Comparison of ENCODE assay signal across 8 cellular contexts in genomic region chr6:27753668-27754407, GRCh38.
DNase-seq lines count a peak whose midpoint lies in the region; ATAC-seq and TF ChIP-seq lines count a peak whose summit lies in the region.

No MANE protein-coding gene starts in this region.

- TF ChIP-seq EP300 in suprapubic skin (IDR thresholded peaks at IDR 0.05), result no peak

- H2AFZ ChIP-seq in neural progenitor cell (replicated peaks), result no peak overlapping the region

- TF ChIP-seq CTCF in Peyer's patch (IDR thresholded peaks at IDR 0.05) (peak in 2 of 6 experiments; percentile 3 to 7), fibroblast of mammary gland (conservative IDR thresholded peaks at IDR 0.05; ENCODE audit: control insufficient read depth, insufficient read depth, low read depth, low read length) (peak; percentile 19), neural progenitor cell (IDR thresholded peaks at IDR 0.05) (peak; percentile 30), suprapubic skin (IDR thresholded peaks at IDR 0.05) (no peak)

- no peaks in the 10 kb centered on the region for H4K20me1 ChIP-seq in neural progenitor cell (ENCODE audit: low read depth)

- H3K27ac Mint-ChIP-seq in neural progenitor cell, result peak overlapping the region; percentile 14

- H3K9me3 ChIP-seq in Peyer's patch, result no peaks in the 10 kb centered on the region
- no peaks in the 10 kb centered on the region for H3K9me3 ChIP-seq in neural progenitor cell (ENCODE audit: low read depth)
- H3K9me3 ChIP-seq in suprapubic skin, result no peaks in the 10 kb centered on the region

- H3K27me3 Mint-ChIP-seq in neural progenitor cell (ENCODE audit: insufficient read depth, low read depth), result peaks cover 21% of the 10 kb centered on the region

- no peak overlapping the region for H3K9ac ChIP-seq in neural progenitor cell

- H3K79me2 ChIP-seq in neural progenitor cell (ENCODE audit: low read depth), result no peaks in the 10 kb centered on the region

- peak overlapping the region; percentile 65 for H3K4me3 ChIP-seq in Jurkat, Clone E6-1 (ENCODE audit: low read length)
- H3K4me3 ChIP-seq in Peyer's patch (peak overlapping the region; percentile 26 to 64 (median 54)), fibroblast of mammary gland (ENCODE audit: control insufficient read depth, low read depth, low read length) (peak overlapping the region; percentile 68), neural progenitor cell (peak overlapping the region; percentile 78), suprapubic skin (peak overlapping the region; percentile 70)

- peak; percentile 68 for ATAC-seq in GM21529 (IDR thresholded peaks at IDR 0.05; ENCODE audit: unreplicated experiment)

- peaks cover 42% of the 10 kb centered on the region for H3F3A ChIP-seq in neural progenitor cell (ENCODE audit: low read depth)

- peaks cover 25% of the 10 kb centered on the region for H3K4me1 Mint-ChIP-seq in neural progenitor cell

- H3K4me3 Mint-ChIP-seq in neural progenitor cell, result peak overlapping the region; percentile 97

- H3K4me1 ChIP-seq in Peyer's patch (no peaks in the 10 kb centered on the region), neural progenitor cell (peaks cover 31% of the 10 kb centered on the region), suprapubic skin (peaks cover 15% of the 10 kb centered on the region)

- H3K27me3 ChIP-seq in Peyer's patch, result no peaks in the 10 kb centered on the region
- H3K27me3 ChIP-seq in neural progenitor cell, result peaks cover 40% of the 10 kb centered on the region
- H3K27me3 ChIP-seq in suprapubic skin, result peaks cover 19% of the 10 kb centered on the region

- H3K9me3 Mint-ChIP-seq in neural progenitor cell, result peaks cover 5% of the 10 kb centered on the region

- DNase-seq in DMS53 treated with DMSO at 0.1 percent for 48 hours (lab: John Stamatoyannopoulos, UW; ENCODE audit: unreplicated experiment) (peak; percentile 14), Peyer's patch (peak; percentile 65 to 80 (median 72)), fibroblast of mammary gland (ENCODE audit: low read depth) (peak; percentile 90), neural progenitor cell (ENCODE audit: low spot score) (peak; percentile 94), suprapubic skin (ENCODE audit: low spot score in 2 of 2) (peak in 1 of 2 donors; percentile 77)
- peak; percentile 90 for DNase-seq in Jurkat, Clone E6-1 (ENCODE audit: low read depth, low spot score)
- peak; percentile 85 to 86 for DNase-seq in activated T-cell treated with anti-CD3 and anti-CD28 coated beads, Interleukin-2, amount 50 U/mL, for 48 hours

- WGBS in suprapubic skin, result under 1% methylated on average over 12 of the region's 12 CpGs

- no peaks in the 10 kb centered on the region for H3K36me3 Mint-ChIP-seq in neural progenitor cell

- H3K4me2 ChIP-seq in neural progenitor cell, result peak overlapping the region; percentile 90

- no peak overlapping the region for H3K27ac ChIP-seq in Peyer's patch
- H3K27ac ChIP-seq in neural progenitor cell, result no peak overlapping the region
- H3K27ac ChIP-seq in suprapubic skin, result no peak overlapping the region

- no peaks in the 10 kb centered on the region for H3K36me3 ChIP-seq in Peyer's patch
- no peaks in the 10 kb centered on the region for H3K36me3 ChIP-seq in neural progenitor cell
- H3K36me3 ChIP-seq in suprapubic skin, result no peaks in the 10 kb centered on the region

- TF ChIP-seq POLR2A in Peyer's patch (IDR thresholded peaks at IDR 0.05) (no peak), suprapubic skin (IDR thresholded peaks at IDR 0.05) (no peak)

Comparison
In these comparisons a context has a peak if more than half of its experiments do, and no peak if none do; other contexts are left out.
1. CTCF ChIP-seq: peak in fibroblast of mammary gland (single experiment) and neural progenitor cell (single experiment); none in suprapubic skin (0 of 2).
2. Peak in every context shown above with its lines, with median percentiles within 50 percentile points of each other: H3K4me3 ChIP-seq.